ENCODE assay signal across 18 cellular contexts in genomic region chr3:38984110-38984509, GRCh38.
"Had no signal": no experiment of that assay in that cellular context is flagged by ENCODE, and none has a peak within 500 bp of the region (broad histone marks: within the 10 kb centered on the region; RNA-seq: fewer than 3 reads in every experiment).

No MANE protein-coding gene starts in this region.

- DNase-seq: activated CD4-positive, alpha-beta T cell treated with anti-CD3 and anti-CD28 coated beads, Interleukin-2, amount 50 U/mL, for 48 hours; activated naive CD4-positive, alpha-beta T cell treated with anti-CD3 and anti-CD28 coated beads for 36 hours; central memory CD4-positive, alpha-beta T cell; heart left ventricle; immature natural killer cell; mesendoderm; nucleus accumbens; stimulated activated CD4-positive, alpha-beta T cell treated with anti-CD3 and anti-CD28 coated beads, Interleukin-15, amount 100 ng/mL, for 24 hours; stimulated activated CD4-positive, alpha-beta T cell treated with anti-CD3 and anti-CD28 coated beads, Interleukin-4, amount 100 ng/mL, for 1 hour; stimulated activated naive CD4-positive, alpha-beta T cell; uterus; WERI-Rb-1 had no signal

- H3K4me1 ChIP-seq: heart left ventricle, right atrium auricular region, tibial nerve, uterus had no signal

- H3K4me3 ChIP-seq: coronary artery, heart left ventricle, right atrium auricular region, tibial nerve, uterus had no signal

- H3K27ac Mint-ChIP-seq: activated naive CD4-positive, alpha-beta T cell treated with anti-CD3 and anti-CD28 coated beads for 36 hours; activated T-helper 17 cell treated with anti-CD3 and anti-CD28 coated beads, Interleukin-2, amount 50 U/mL, for 72 hours; immature natural killer cell; nephron; progenitor cell of endocrine pancreas had no signal

- H3K27ac ChIP-seq: coronary artery, heart left ventricle, right atrium auricular region, tibial nerve, uterus, WERI-Rb-1 had no signal

- ATAC-seq: activated T-helper 17 cell treated with anti-CD3 and anti-CD28 coated beads, Interleukin-2, amount 50 U/mL, for 72 hours; heart left ventricle had no signal

- H3K27me3 ChIP-seq: right atrium auricular region, tibial nerve, uterus had no signal

- H3K9me3 ChIP-seq: heart left ventricle, right atrium auricular region, tibial nerve, uterus had no signal

- H3K9me3 Mint-ChIP-seq: activated naive CD4-positive, alpha-beta T cell treated with anti-CD3 and anti-CD28 coated beads for 36 hours; activated T-helper 17 cell treated with anti-CD3 and anti-CD28 coated beads, Interleukin-2, amount 50 U/mL, for 72 hours; nephron had no signal

- H3K36me3 ChIP-seq: heart left ventricle, right atrium auricular region, tibial nerve, uterus, WERI-Rb-1 had no signal
